20 cellular contexts compared by ENCODE assay signal in the genomic region with DNA sequence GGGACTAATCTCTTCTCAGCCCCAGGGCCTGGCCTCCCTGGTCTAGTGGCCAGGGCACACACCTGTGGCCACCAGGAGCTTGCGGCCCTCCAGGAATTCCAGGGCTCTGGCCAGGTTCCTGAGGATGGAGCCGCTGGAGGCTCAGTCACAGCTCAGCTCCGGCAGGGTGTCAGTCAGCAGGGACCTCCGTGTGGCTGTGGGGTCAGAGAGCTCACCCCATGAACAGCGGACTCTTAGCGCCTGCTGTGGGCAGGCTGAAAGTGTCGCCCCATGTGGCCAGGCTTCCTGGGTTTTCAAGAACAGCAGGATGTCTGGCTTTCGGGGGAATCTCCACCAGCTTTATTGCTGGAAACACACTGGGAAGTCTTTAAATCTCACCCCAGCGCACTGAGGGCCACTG.
"Had no signal": no experiment of that assay in that cellular context is flagged by ENCODE, and none has a peak within 500 bp of the region (broad histone marks: within the 10 kb centered on the region; RNA-seq: fewer than 3 reads in every experiment).

No MANE protein-coding gene starts in this region.

- H3K27ac ChIP-seq: prostate gland, right atrium auricular region, sigmoid colon, stomach, thyroid gland had no signal

- H3K9me3 ChIP-seq: mucosa of descending colon, prostate gland, right atrium auricular region, sigmoid colon, stomach, thyroid gland had no signal

- DNase-seq: cortex of kidney; effector memory CD8-positive, alpha-beta T cell; erythroblast; hypothalamus; immature natural killer cell; islet precursor cell; mesenchymal stem cell; mucosa of descending colon; naive B cell; sigmoid colon; stimulated activated CD4-positive, alpha-beta T cell treated with anti-CD3 and anti-CD28 coated beads, Interleukin-2, amount 100 ng/mL, for 24 hours; stimulated activated CD4-positive, alpha-beta T cell treated with anti-CD3 and anti-CD28 coated beads, Interleukin-4, amount 100 ng/mL, for 24 hours; stimulated activated naive CD4-positive, alpha-beta T cell treated with Interleukin-2 at 50 U/mL for 16 hours; thyroid gland had no signal

- ATAC-seq: effector memory CD8-positive, alpha-beta T cell; left lobe of liver; mucosa of descending colon; natural killer cell treated with Interleukin-12 subunit alpha and Interleukin-12 subunit beta and Interleukin-15 and Interleukin-18, amount 100 ng/mL, for 72 hours; stimulated activated effector memory CD8-positive, alpha-beta T cell treated with anti-CD3 and anti-CD28 coated beads, Interleukin-12 subunit alpha, Interleukin-12 subunit beta, amount 100 ng/mL, for 72 hours had no signal

- H3K4me3 ChIP-seq: mucosa of descending colon, prostate gland, right atrium auricular region, sigmoid colon, stomach, thyroid gland had no signal

- H3K27me3 ChIP-seq: right atrium auricular region, sigmoid colon, stomach, thyroid gland had no signal

- H3K36me3 ChIP-seq: prostate gland, right atrium auricular region, sigmoid colon, stomach, thyroid gland had no signal
